In the genomic region with DNA sequence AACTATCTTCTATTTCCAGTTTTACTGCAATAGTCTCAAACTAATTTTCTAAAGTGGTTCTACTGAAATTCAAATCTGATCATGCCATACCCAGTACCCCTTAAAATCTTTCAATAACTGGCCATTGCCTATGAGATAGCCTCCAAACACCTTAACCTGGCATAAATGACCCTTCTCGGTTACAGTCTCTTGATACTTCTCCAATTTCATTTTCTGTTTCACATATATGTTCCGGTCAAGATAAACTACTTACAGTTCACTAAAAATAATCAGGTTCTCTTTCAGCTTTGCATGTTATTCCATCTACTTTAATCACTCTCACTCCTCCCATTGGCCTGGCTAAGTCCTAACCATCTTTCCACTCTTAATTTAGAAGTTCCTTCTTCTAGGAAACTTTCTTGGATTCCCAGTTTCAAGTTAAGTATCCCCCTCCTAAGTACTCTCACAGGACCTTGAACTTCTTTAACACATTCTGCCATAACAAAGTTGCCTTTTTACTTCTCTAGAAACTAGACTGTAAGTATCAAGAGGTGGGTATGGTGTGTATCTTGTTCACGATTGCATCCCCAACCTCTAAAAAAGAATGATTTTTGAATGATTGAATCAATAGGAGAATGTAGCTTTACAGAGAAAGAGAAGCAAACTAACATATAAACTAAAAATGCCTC, we compare ENCODE assay signal across 13 cellular contexts.
A peak's percentile ranks its signal among the peaks of the same experiment; 100 is the strongest.
DNase-seq lines count a peak whose midpoint lies in the region; ATAC-seq and TF ChIP-seq lines count a peak whose summit lies in the region.
"Had no signal": no experiment of that assay in that cellular context is flagged by ENCODE, and none has a peak within 500 bp of the region (broad histone marks: within the 10 kb centered on the region; RNA-seq: fewer than 3 reads in every experiment).

No MANE protein-coding gene starts in this region.

- no peaks in the 10 kb centered on the region for H3K9me3 ChIP-seq in HCT116 (ENCODE audit: control insufficient read depth in 1 of 2, insufficient read depth in 1 of 2, low read depth in 1 of 2, low read length in 2 of 2)
- H3K9me3 ChIP-seq: thoracic aorta had no signal

- peaks cover 4% of the 10 kb centered on the region for H3K4me1 Mint-ChIP-seq in mesothelial cell of epicardium
- H3K4me1 Mint-ChIP-seq: activated CD8-positive, alpha-beta memory T cell treated with anti-CD3 and anti-CD28 coated beads, Interleukin-2, amount 10 ng/mL, durations not matched to agents 7 days and 5 days had no signal

- no peak overlapping the region for H3K9ac ChIP-seq in HCT116 (ENCODE audit: low read length)

- no peaks in the 10 kb centered on the region for H4K20me1 ChIP-seq in HCT116 (ENCODE audit: insufficient read depth)

- no peaks in the 10 kb centered on the region for H3K79me2 ChIP-seq in HCT116 (ENCODE audit: insufficient read depth, low read length)

- no peak overlapping the region for H2AFZ ChIP-seq in HCT116 (ENCODE audit: low read depth, low read length, poor library complexity, severe bottlenecking)

- ATAC-seq in HCT116 = no peak
- ATAC-seq in HG03378 (IDR thresholded peaks at IDR 0.05; ENCODE audit: unreplicated experiment) = peak; percentile 89
- ATAC-seq in sciatic nerve = no peak
- ATAC-seq: activated CD8-positive, alpha-beta memory T cell treated with anti-CD3 and anti-CD28 coated beads, Interleukin-2, amount 10 ng/mL, durations not matched to agents 7 days and 5 days had no signal

- H3K27ac ChIP-seq in HCT116 (ENCODE audit: low read depth, low read length) = peak overlapping the region; percentile 87; the same call in 1 of the 2 replicates
- H3K27ac ChIP-seq: thoracic aorta had no signal

- POLR2A ChIA-PET in HCT116 (lab: Charles Lee) = interaction anchor here (0.5 kb wide), 1 partner anchor 25 kb away, joined by 5 read pairs; no protein-coding TSS in a partner anchor

- peaks cover 7% of the 10 kb centered on the region for H3K36me3 Mint-ChIP-seq in mesothelial cell of epicardium
- H3K36me3 Mint-ChIP-seq: activated CD8-positive, alpha-beta memory T cell treated with anti-CD3 and anti-CD28 coated beads, Interleukin-2, amount 10 ng/mL, durations not matched to agents 7 days and 5 days had no signal

- H3K27me3 ChIP-seq in HCT116 (ENCODE audit: insufficient read depth, low read length) = no peaks in the 10 kb centered on the region

- peaks cover 10% of the 10 kb centered on the region for H3K9me3 Mint-ChIP-seq in mesothelial cell of epicardium
- H3K9me3 Mint-ChIP-seq: T-helper 2 cell treated with Interferon-gamma antibody and Interleukin-4, amounts not matched to agents 5 μg/mL and 100 μg/mL, for 36 hours had no signal

- peak overlapping the region; percentile 55 for H3K4me2 ChIP-seq in HCT116 (ENCODE audit: low read length)

- H3K27me3 Mint-ChIP-seq in mesothelial cell of epicardium (ENCODE audit: low read depth) = no peaks in the 10 kb centered on the region

- TF ChIP-seq CTCF in HCT116 (IDR thresholded peaks at IDR 0.05 in 2 of 3, conservative IDR thresholded peaks at IDR 0.05 in 1 of 3; ENCODE audit: borderline replicate concordance in 1 of 3, insufficient read depth in 1 of 3, low read depth in 2 of 3, low read length in 2 of 3) (no peak), mesothelial cell of epicardium (IDR thresholded peaks at IDR 0.05; ENCODE audit: unreplicated experiment) (no peak)

- H3K9me2 ChIP-seq in HCT116 (ENCODE audit: insufficient read depth) = no peaks in the 10 kb centered on the region

- H3K4me3 ChIP-seq in HCT116 (replicated peaks in 1 of 2; ENCODE audit: low read depth in 1 of 2, low read length in 2 of 2) = no peak overlapping the region
- H3K4me3 ChIP-seq: thoracic aorta had no signal

- no peak for TF ChIP-seq POLR2A in HCT116 (IDR thresholded peaks at IDR 0.05; ENCODE audit: borderline replicate concordance, extremely low read depth, insufficient read depth, insufficient read length)

- CTCF ChIA-PET in HCT116 (lab: Charles Lee) = interaction anchor here (2.0 kb wide), 1 partner anchor 9 kb away, joined by 4 read pairs; no protein-coding TSS in a partner anchor

- BruUV-seq in HCT116 (replicated peaks; lab: Mats Ljungman, UMichigan) = no TSS peak

- DNase-seq in NOMO-1 treated with DMSO at 0.1 percent for 48 hours (lab: John Stamatoyannopoulos, UW; ENCODE audit: unreplicated experiment) (peak; percentile 35), NOMO-1 treated with dmso at 0.1 percent for 144 hours (lab: John Stamatoyannopoulos, UW; ENCODE audit: unreplicated experiment) (no peak), HCT116 (ENCODE audit: low read depth, low spot score) (no peak), mesothelial cell of epicardium (ENCODE audit: low spot score in 2 of 2, unreplicated experiment in 2 of 2) (no peak), sciatic nerve (ENCODE audit: low spot score) (no peak), NCI-H345 (lab: John Stamatoyannopoulos, UW) (no peak)
- no peak for DNase-seq in stimulated activated naive CD4-positive, alpha-beta T cell treated with Interleukin-2 at 50 U/mL for 16 hours (lab: John Stamatoyannopoulos, UW)
- DNase-seq: 8988T; activated CD8-positive, alpha-beta memory T cell treated with anti-CD3 and anti-CD28 coated beads, Interleukin-2, amount 10 ng/mL, durations not matched to agents 7 days and 5 days; head of caudate nucleus had no signal

- intact Hi-C loops in HCT116 (cut with micrococcal nuclease) = no loop called here
- intact Hi-C loops in sciatic nerve (cut with DNase I) = no loop called here

- H3K4me3 Mint-ChIP-seq in mesothelial cell of epicardium = no peak overlapping the region
- H3K4me3 Mint-ChIP-seq: activated CD8-positive, alpha-beta memory T cell treated with anti-CD3 and anti-CD28 coated beads, Interleukin-2, amount 10 ng/mL, durations not matched to agents 7 days and 5 days; T-helper 2 cell treated with Interferon-gamma antibody and Interleukin-4, amounts not matched to agents 5 μg/mL and 100 μg/mL, for 36 hours had no signal

- no peak overlapping the region for H3K27ac Mint-ChIP-seq in mesothelial cell of epicardium
- H3K27ac Mint-ChIP-seq: activated CD8-positive, alpha-beta memory T cell treated with anti-CD3 and anti-CD28 coated beads, Interleukin-2, amount 10 ng/mL, durations not matched to agents 7 days and 5 days; T-helper 2 cell treated with Interferon-gamma antibody and Interleukin-4, amounts not matched to agents 5 μg/mL and 100 μg/mL, for 36 hours had no signal

- no peaks in the 10 kb centered on the region for H3K36me3 ChIP-seq in HCT116 (ENCODE audit: control insufficient read depth in 1 of 2, insufficient read depth in 2 of 2, low read length in 2 of 2)
- H3K36me3 ChIP-seq: thoracic aorta had no signal

- no peak for TF ChIP-seq RAD21 in HCT116 (IDR thresholded peaks at IDR 0.05; ENCODE audit: low read depth)

- peaks cover 34 to 44% of the 10 kb centered on the region in 2 experiments for H3K4me1 ChIP-seq in HCT116 (ENCODE audit: control insufficient read depth in 1 of 2, insufficient read depth in 2 of 2, low read length in 2 of 2)

- RAD21 ChIA-PET in HCT116 (lab: Charles Lee; ENCODE audit: low non-redundant PET in 1 of 2, low total read pairs in 2 of 2, uncharacterized antibody in 2 of 2, unreplicated experiment in 2 of 2) = no interaction called here

TF ChIP-seq in HCT116, 20 proteins besides CTCF, POLR2A, EP300 and RAD21:
- TF ChIP-seq TCF7L2 (IDR thresholded peaks at IDR 0.05; ENCODE audit: borderline replicate concordance, extremely low read depth, insufficient read depth, insufficient read length) = no peak
- no peak for TF ChIP-seq FOSL1 (IDR thresholded peaks at IDR 0.05; ENCODE audit: low read depth)
- TF ChIP-seq ZFX (IDR thresholded peaks at IDR 0.05) = no peak
